ENCODE assay signal across 1 cellular context in genomic region chr14:102314242-102315011, GRCh38.
TF ChIP-seq lines count a peak whose summit lies in the region.

No MANE protein-coding gene starts in this region.

TF ChIP-seq in HepG2, 621 proteins besides CTCF, POLR2A, EP300 and RAD21 (continued from another document and continues in another):
- TF ChIP-seq ZNF574 (CRISPR knock-in tag; IDR thresholded peaks at IDR 0.05), result peak; percentile 73
- no peak for TF ChIP-seq ZNF343 (CRISPR knock-in tag; IDR thresholded peaks at IDR 0.05)
- TF ChIP-seq ZFP36L1 (CRISPR knock-in tag; IDR thresholded peaks at IDR 0.05), result no peak
- TF ChIP-seq ZNF432 (CRISPR knock-in tag; IDR thresholded peaks at IDR 0.05; ENCODE audit: borderline replicate concordance), result no peak
- no peak for TF ChIP-seq ZNF326 (CRISPR knock-in tag; IDR thresholded peaks at IDR 0.05; ENCODE audit: borderline replicate concordance)
- peak; percentile 68 for TF ChIP-seq ZMYM3 (CRISPR knock-in tag; IDR thresholded peaks at IDR 0.05)
- no peak for TF ChIP-seq TRAFD1 (CRISPR knock-in tag; IDR thresholded peaks at IDR 0.05; ENCODE audit: borderline replicate concordance)
- no peak for TF ChIP-seq ZNF138 (CRISPR knock-in tag; IDR thresholded peaks at IDR 0.05; ENCODE audit: low read depth)
- TF ChIP-seq MLX (CRISPR knock-in tag; IDR thresholded peaks at IDR 0.05), result no peak
- TF ChIP-seq POLR2AphosphoS5 (IDR thresholded peaks at IDR 0.05; ENCODE audit: low read depth, low read length), result no peak
- TF ChIP-seq CHCHD3 (CRISPR knock-in tag; IDR thresholded peaks at IDR 0.05), result no peak
- TF ChIP-seq ZNF790 (CRISPR knock-in tag; IDR thresholded peaks at IDR 0.05; ENCODE audit: borderline replicate concordance), result no peak
- TF ChIP-seq PAF1 (CRISPR knock-in tag; IDR thresholded peaks at IDR 0.05), result no peak
- TF ChIP-seq PHF8 (CRISPR knock-in tag; IDR thresholded peaks at IDR 0.05), result peak; percentile 47
- TF ChIP-seq ZNF703 (CRISPR knock-in tag; IDR thresholded peaks at IDR 0.05; ENCODE audit: borderline replicate concordance), result no peak
- TF ChIP-seq ZNF891 (CRISPR knock-in tag; IDR thresholded peaks at IDR 0.05), result peak; percentile 89
- no peak for TF ChIP-seq CENPBD1 (CRISPR knock-in tag; IDR thresholded peaks at IDR 0.05; ENCODE audit: borderline replicate concordance, low read depth)
- TF ChIP-seq ZGPAT (CRISPR knock-in tag; IDR thresholded peaks at IDR 0.05), result peak; percentile 80
- TF ChIP-seq UBTF (CRISPR knock-in tag; IDR thresholded peaks at IDR 0.05), result peak; percentile 44; the same call in 1 of the 2 replicates
- 0 out of 2 replicates have a peak, but pooled peaks have one; percentile 55 for TF ChIP-seq HNF1B (CRISPR knock-in tag; IDR thresholded peaks at IDR 0.05)
- no peak; the same call in 1 of the 2 replicates for TF ChIP-seq THAP8 (CRISPR knock-in tag; IDR thresholded peaks at IDR 0.05; ENCODE audit: borderline replicate concordance)
- no peak for TF ChIP-seq TCF12 (IDR thresholded peaks at IDR 0.05)
- TF ChIP-seq TCF12 (CRISPR knock-in tag; IDR thresholded peaks at IDR 0.05), result no peak
- TF ChIP-seq ZSCAN20 (CRISPR knock-in tag; IDR thresholded peaks at IDR 0.05; ENCODE audit: borderline replicate concordance), result no peak; the same call in 1 of the 2 replicates
- TF ChIP-seq ZNF333 (CRISPR knock-in tag; IDR thresholded peaks at IDR 0.05; ENCODE audit: borderline replicate concordance), result 0 out of 2 replicates have a peak, but pooled peaks have one; percentile 73
- TF ChIP-seq ZNF720 (CRISPR knock-in tag; IDR thresholded peaks at IDR 0.05), result 0 out of 2 replicates have a peak, but pooled peaks have one; percentile 66
- no peak for TF ChIP-seq ZKSCAN1 (IDR thresholded peaks at IDR 0.05; ENCODE audit: low read length)
- TF ChIP-seq ZFP37 (CRISPR knock-in tag; IDR thresholded peaks at IDR 0.05; ENCODE audit: borderline replicate concordance), result no peak
- peak; percentile 57 for TF ChIP-seq ARNT2 (CRISPR knock-in tag; IDR thresholded peaks at IDR 0.05; ENCODE audit: low read depth)
- no peak for TF ChIP-seq ZNF296 (CRISPR knock-in tag; conservative IDR thresholded peaks at IDR 0.05)
- TF ChIP-seq STAT5B (CRISPR knock-in tag; IDR thresholded peaks at IDR 0.05), result no peak
- no peak for TF ChIP-seq ZFP82 (CRISPR knock-in tag; IDR thresholded peaks at IDR 0.05; ENCODE audit: borderline replicate concordance)
- TF ChIP-seq CAMTA2 (CRISPR knock-in tag; IDR thresholded peaks at IDR 0.05; ENCODE audit: borderline replicate concordance), result peak; percentile 94; the same call in 1 of the 2 replicates
- no peak for TF ChIP-seq GRHL1 (CRISPR knock-in tag; conservative IDR thresholded peaks at IDR 0.05)
- no peak for TF ChIP-seq SYNCRIP (IDR thresholded peaks at IDR 0.05; ENCODE audit: insufficient read depth, low read depth, low read length)
- TF ChIP-seq KIAA2018 (CRISPR knock-in tag; IDR thresholded peaks at IDR 0.05; ENCODE audit: borderline replicate concordance), result no peak
- no peak for TF ChIP-seq SP1 (IDR thresholded peaks at IDR 0.05)
- no peak for TF ChIP-seq SP1 (CRISPR knock-in tag; IDR thresholded peaks at IDR 0.05)
- TF ChIP-seq ZNF577 (CRISPR knock-in tag; IDR thresholded peaks at IDR 0.05; ENCODE audit: borderline replicate concordance, low read depth), result no peak
